In the genomic region with DNA sequence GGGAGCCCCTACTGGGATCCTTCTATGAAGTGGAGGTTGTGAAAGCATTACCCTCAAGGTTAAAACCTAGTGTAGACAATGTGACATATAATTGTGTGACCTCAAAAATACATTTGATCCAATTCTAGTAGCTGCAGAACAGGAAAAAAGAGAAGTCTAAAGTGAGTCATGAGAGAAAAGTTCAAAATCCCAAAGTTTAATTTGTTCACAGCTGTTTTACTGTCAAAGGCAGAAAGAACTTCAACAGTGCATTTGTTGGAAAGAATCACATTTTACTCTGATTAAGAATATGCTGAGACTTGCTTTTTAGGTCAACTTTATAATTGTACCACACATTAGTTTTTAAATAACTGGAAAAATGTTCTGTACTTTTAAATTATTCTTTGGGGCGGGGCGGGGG, we compare ENCODE assay signal across 24 cellular contexts.
"Had no signal": no experiment of that assay in that cellular context is flagged by ENCODE, and none has a peak within 500 bp of the region (broad histone marks: within the 10 kb centered on the region; RNA-seq: fewer than 3 reads in every experiment).

No MANE protein-coding gene starts in this region.

- H3K4me1 Mint-ChIP-seq: memory B cell; naive B cell; stimulated activated naive B cell treated with anti-CD40 and anti-IgM and Interleukin-4, amounts not matched to agents 10 μg/mL and 1 μg/mL and 100 μg/mL, for 72 hours had no signal

- H2AFZ ChIP-seq: neural progenitor cell, parathyroid adenoma had no signal

- H3K27ac ChIP-seq: dorsolateral prefrontal cortex, esophagus muscularis mucosa, neural progenitor cell, parathyroid adenoma, thyroid gland, vagina had no signal

- H3K79me2 ChIP-seq: parathyroid adenoma had no signal

- H3K9me3 Mint-ChIP-seq: endodermal cell; memory B cell; naive B cell; nephron; neural progenitor cell; stimulated activated naive B cell treated with anti-CD40 and anti-IgM and Interleukin-4, amounts not matched to agents 10 μg/mL and 1 μg/mL and 100 μg/mL, for 72 hours had no signal

- ATAC-seq: left lobe of liver; right cardiac atrium; stimulated activated naive B cell treated with anti-CD40 and anti-IgM and Interleukin-4, amounts not matched to agents 10 μg/mL and 1 μg/mL and 100 μg/mL, for 72 hours had no signal

- H3K9me3 ChIP-seq: esophagus muscularis mucosa, thyroid gland, vagina had no signal

- H3K9ac ChIP-seq: neural progenitor cell, parathyroid adenoma had no signal

- H3K4me2 ChIP-seq: neural progenitor cell had no signal

- H3K36me3 Mint-ChIP-seq: memory B cell; neural progenitor cell; stimulated activated naive B cell treated with anti-CD40 and anti-IgM and Interleukin-4, amounts not matched to agents 10 μg/mL and 1 μg/mL and 100 μg/mL, for 72 hours had no signal

- H3K4me1 ChIP-seq: neural progenitor cell, parathyroid adenoma had no signal

- H3K4me3 ChIP-seq: dorsolateral prefrontal cortex, esophagus muscularis mucosa, lung, neural progenitor cell, thyroid gland, vagina had no signal

- H3K27me3 ChIP-seq: dorsolateral prefrontal cortex, esophagus muscularis mucosa, neural progenitor cell, thyroid gland, vagina had no signal

- H3K27me3 Mint-ChIP-seq: memory B cell, progenitor cell of endocrine pancreas had no signal

- H3K36me3 ChIP-seq: esophagus muscularis mucosa, neural progenitor cell, thyroid gland, vagina had no signal

- H3K27ac Mint-ChIP-seq: endodermal cell; memory B cell; naive B cell; nephron; neural progenitor cell; progenitor cell of endocrine pancreas; stimulated activated naive B cell treated with anti-CD40 and anti-IgM and Interleukin-4, amounts not matched to agents 10 μg/mL and 1 μg/mL and 100 μg/mL, for 72 hours; stimulated activated naive CD8-positive, alpha-beta T cell treated with anti-CD3 and anti-CD28 coated beads, Interleukin-15, Interleukin-2, amounts not matched to agents 100 ng/mL and 50 ng/mL, for 24 hours had no signal

- H3K4me3 Mint-ChIP-seq: endodermal cell; memory B cell; naive B cell; nephron; neural progenitor cell; stimulated activated naive B cell treated with anti-CD40 and anti-IgM and Interleukin-4, amounts not matched to agents 10 μg/mL and 1 μg/mL and 100 μg/mL, for 72 hours; stimulated activated naive CD8-positive, alpha-beta T cell treated with anti-CD3 and anti-CD28 coated beads, Interleukin-15, Interleukin-2, amounts not matched to agents 100 ng/mL and 50 ng/mL, for 24 hours had no signal

- DNase-seq: cerebellar nuclear complex; cortex of kidney; dorsolateral prefrontal cortex; effector CD4-positive, alpha-beta T cell; endodermal cell; head of caudate nucleus; naive B cell; right cardiac atrium; small intestine; stimulated activated CD4-positive, alpha-beta T cell treated with anti-CD3 and anti-CD28 coated beads, Interleukin-15, amount 100 ng/mL, for 24 hours; stimulated activated CD4-positive, alpha-beta T cell treated with anti-CD3 and anti-CD28 coated beads, Interleukin-2, amount 100 ng/mL, for 48 hours; stimulated activated naive B cell treated with anti-CD40 and anti-IgM and Interleukin-4, amounts not matched to agents 10 μg/mL and 1 μg/mL and 100 μg/mL, for 72 hours; thyroid gland; trophoblast cell had no signal
